In the genomic region with DNA sequence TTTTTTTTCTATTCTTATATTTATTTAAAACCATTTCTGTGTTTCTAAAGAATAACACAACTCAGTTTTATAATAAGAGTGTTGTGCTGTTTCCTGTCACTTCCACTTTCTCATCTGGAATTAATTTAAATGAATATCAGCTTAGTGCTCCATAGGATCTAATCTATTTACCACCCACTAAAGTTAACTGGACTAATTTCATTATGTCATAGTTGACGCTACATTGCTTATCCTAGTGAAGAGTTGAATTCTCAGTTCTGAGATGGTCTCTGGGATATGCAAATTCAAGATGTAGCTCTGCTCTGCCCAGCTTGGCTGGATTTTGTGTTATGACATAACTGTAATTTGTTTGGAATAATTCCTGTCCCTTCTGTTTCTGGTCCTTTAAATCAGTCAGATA, we compare ENCODE assay signal across 27 cellular contexts.
"Had no signal": no experiment of that assay in that cellular context is flagged by ENCODE, and none has a peak within 500 bp of the region (broad histone marks: within the 10 kb centered on the region; RNA-seq: fewer than 3 reads in every experiment).

No MANE protein-coding gene starts in this region.

- H3K4me3 ChIP-seq: adrenal gland, body of pancreas, heart left ventricle had no signal

- H3K36me3 ChIP-seq: adrenal gland, heart left ventricle, WERI-Rb-1 had no signal

- DNase-seq: activated B cell treated with CpG ODN at 0.5 μM for 24 hours; activated CD4-positive, alpha-beta T cell treated with anti-CD3 and anti-CD28 coated beads for 48 hours; activated CD4-positive, alpha-beta T cell treated with anti-CD3 and anti-CD28 coated beads, Interleukin-2, amount 50 U/mL, for 1 hour; activated CD4-positive, alpha-beta T cell treated with anti-CD3 and anti-CD28 coated beads, Interleukin-2, amount 50 U/mL, for 48 hours; activated CD8-positive, alpha-beta memory T cell treated with anti-CD3 and anti-CD28 coated beads for 24 hours; activated CD8-positive, alpha-beta T cell treated with anti-CD3 and anti-CD28 coated beads for 36 hours; activated effector memory CD4-positive, alpha-beta T cell treated with Interleukin-2 at 50 U/mL for 16 hours; activated gamma-delta T cell treated with Interleukin-2 at 50 U/mL for 16 hours; activated naive CD4-positive, alpha-beta T cell treated with anti-CD3 and anti-CD28 coated beads, Interleukin-2, amount 50 U/mL, for 16 hours; activated naive CD4-positive, alpha-beta T cell treated with Interleukin-2 at 50 U/mL for 16 hours; activated T-cell treated with anti-CD3 and anti-CD28 coated beads, Interleukin-2, amount 50 U/mL, for 4 hours; adrenal gland; amygdala; aorta; body of pancreas; caudate nucleus; effector CD8-positive, alpha-beta T cell; foreskin melanocyte; glutamatergic neuron; heart left ventricle; T-helper 1 cell; T-helper 17 cell; T1000; WERI-Rb-1 had no signal

- H3K4me1 ChIP-seq: body of pancreas, heart left ventricle had no signal

- ATAC-seq: activated CD4-positive, CD25-positive, alpha-beta regulatory T cell treated with anti-CD3 and anti-CD28 coated beads, Interleukin-2, amount 50 U/mL, for 24 hours; activated CD8-positive, alpha-beta T cell treated with anti-CD3 and anti-CD28 coated beads for 36 hours; activated T-cell treated with anti-CD3 and anti-CD28 coated beads, Interleukin-2, amount 50 U/mL, for 4 hours; activated T-helper 17 cell treated with anti-CD3 and anti-CD28 coated beads, Interleukin-2, amount 50 U/mL, for 72 hours; body of pancreas; heart left ventricle; T-helper 17 cell had no signal

- H3K9me3 ChIP-seq: adrenal gland, body of pancreas, heart left ventricle had no signal

- H3K27me3 ChIP-seq: adrenal gland, body of pancreas, heart left ventricle had no signal

- H3K27ac ChIP-seq: adrenal gland, body of pancreas, epithelial cell of prostate, heart left ventricle, WERI-Rb-1 had no signal
